1 cellular context compared by ENCODE assay signal in genomic region chr15:37372064-37372463, GRCh38.
A peak's percentile ranks its signal among the peaks of the same experiment; 100 is the strongest.
TF ChIP-seq lines count a peak whose summit lies in the region.

No MANE protein-coding gene starts in this region.

TF ChIP-seq in SK-N-SH, 30 proteins besides CTCF, POLR2A, EP300 and RAD21 (continued from another document):
- TF ChIP-seq REST (IDR thresholded peaks at IDR 0.05; ENCODE audit: low read depth, low read length) = no peak
- no peak for TF ChIP-seq IRF3 (IDR thresholded peaks at IDR 0.05; ENCODE audit: low read depth, low read length)
- peak; percentile 23 for TF ChIP-seq CHD2 (IDR thresholded peaks at IDR 0.05; ENCODE audit: low read length, partially characterized antibody)
